23 cellular contexts compared by ENCODE assay signal in the genomic region with DNA sequence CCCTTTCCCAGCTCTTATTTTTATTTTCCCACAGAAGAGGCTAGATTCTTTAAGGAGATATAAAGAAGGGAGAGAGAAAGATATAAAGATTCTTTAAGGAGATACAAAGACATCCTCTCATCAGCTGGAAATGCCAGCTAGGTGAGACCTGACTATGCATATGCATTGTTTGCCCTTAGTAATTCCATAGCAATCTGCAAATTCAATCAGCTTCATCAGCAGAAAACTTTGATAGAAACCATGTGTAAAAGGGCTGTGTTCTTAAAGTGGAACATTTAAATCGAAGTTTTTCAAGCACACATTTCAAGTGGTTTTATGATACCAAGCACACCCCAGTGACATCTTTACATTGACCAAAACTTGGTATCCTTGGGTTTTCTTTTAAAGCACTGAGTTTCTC. TPM values are rescaled to one million over a fixed set of nuclear protein-coding genes. Genes with fewer than 3 reads are reported as not detected.
DNase-seq lines count a peak whose midpoint lies in the region; TF ChIP-seq lines count a peak whose summit lies in the region.
"Had no signal": no experiment of that assay in that cellular context is flagged by ENCODE, and none has a peak within 500 bp of the region (broad histone marks: within the 10 kb centered on the region; RNA-seq: fewer than 3 reads in every experiment).

No MANE protein-coding gene starts in this region.

- intact Hi-C loops in tibial artery (cut with DNase I; ENCODE audit: low total_unique reads): loop anchor here (5.0 kb wide), 1 partner anchor 36 kb away; no protein-coding TSS in a partner anchor

- no peaks in the 10 kb centered on the region for H3K36me3 ChIP-seq in SK-N-SH (replicated peaks in 1 of 2; ENCODE audit: control insufficient read depth in 1 of 2, insufficient read depth in 2 of 2, low read length in 1 of 2)
- no peaks in the 10 kb centered on the region for H3K36me3 ChIP-seq in tibial artery

- H3K4me3 ChIP-seq in SK-N-SH (ENCODE audit: low read depth in 2 of 2, low read length in 1 of 2) (no peak overlapping the region), coronary artery (no peak overlapping the region), tibial artery (no peak overlapping the region)
- H3K4me3 ChIP-seq: SK-N-MC had no signal

- H3K79me2 ChIP-seq in SK-N-SH (ENCODE audit: insufficient read depth): no peaks in the 10 kb centered on the region

- no peak for TF ChIP-seq EP300 in SK-N-SH (IDR thresholded peaks at IDR 0.05; ENCODE audit: borderline replicate concordance in 1 of 2, low read depth in 1 of 2, low read length in 1 of 2)

- DNase-seq in SK-N-SH (no peak), coronary artery (ENCODE audit: low spot score) (no peak), osteocyte (ENCODE audit: extremely low spot score, unreplicated experiment) (no peak), tibial artery (no peak), NOMO-1 treated with DMSO at 0.1 percent for 48 hours (lab: John Stamatoyannopoulos, UW; ENCODE audit: unreplicated experiment) (no peak), nucleus accumbens (lab: John Stamatoyannopoulos, UW) (no peak), NCI-H1436 treated with DMSO at 0.1 percent for 48 hours (lab: John Stamatoyannopoulos, UW) (no peak)
- DNase-seq: activated CD4-positive, alpha-beta T cell treated with anti-CD3 and anti-CD28 coated beads for 36 hours; activated naive CD4-positive, alpha-beta T cell; activated T-cell treated with anti-CD3 and anti-CD28 coated beads, Interleukin-2, amount 50 U/mL, for 24 hours; effector CD8-positive, alpha-beta T cell; foreskin keratinocyte; hippocampal formation; naive B cell; NCI-H1417 treated with DMSO at 0.1 percent for 48 hours; NCI-H446 treated with DMSO at 0.1 percent for 48 hours; NCI-H82; RPMI8226; stimulated activated CD4-positive, alpha-beta T cell treated with anti-CD3 and anti-CD28 coated beads, Interleukin-2, amount 100 ng/mL, for 48 hours; substantia nigra; T-helper 2 cell had no signal

- no peaks in the 10 kb centered on the region for H3K9me3 Mint-ChIP-seq in osteocyte (ENCODE audit: unreplicated experiment)
- H3K9me3 Mint-ChIP-seq: activated T-cell treated with anti-CD3 and anti-CD28 coated beads, Interleukin-2, amount 50 U/mL, for 24 hours; brain; naive B cell had no signal

- peaks cover 6% of the 10 kb centered on the region; the same call in 1 of the 2 replicates for H3K27me3 ChIP-seq in SK-N-SH (ENCODE audit: insufficient read depth)
- no peaks in the 10 kb centered on the region for H3K27me3 ChIP-seq in tibial artery
- H3K27me3 ChIP-seq: foreskin keratinocyte had no signal

- H3K27ac ChIP-seq in SK-N-SH (ENCODE audit: low read depth in 2 of 2, low read length in 1 of 2): peak overlapping the region in 1 of 2 experiments; percentile 80; a peak in 2 of 4 replicates
- peak overlapping the region; percentile 29 to 64 for H3K27ac ChIP-seq in coronary artery
- H3K27ac ChIP-seq in tibial artery: peak overlapping the region; percentile 77 to 81
- H3K27ac ChIP-seq: foreskin keratinocyte, SK-N-MC had no signal

- CTCF ChIA-PET in SK-N-SH (lab: Yijun Ruan, JAX): interaction anchor here (1.1 kb wide), 2 partner anchors 9 to 74 kb away, joined by 3 to 5 read pairs; no protein-coding TSS in a partner anchor

- POLR2A ChIA-PET in SK-N-SH (lab: Yijun Ruan, JAX): no interaction called here

- peaks cover 85% of the 10 kb centered on the region for H3K4me1 Mint-ChIP-seq in osteocyte (ENCODE audit: unreplicated experiment)
- H3K4me1 Mint-ChIP-seq: activated CD4-positive, alpha-beta T cell treated with anti-CD3 and anti-CD28 coated beads for 36 hours; naive B cell had no signal

- peak overlapping the region; percentile 68 for H3K4me3 Mint-ChIP-seq in osteocyte (ENCODE audit: unreplicated experiment)
- H3K4me3 Mint-ChIP-seq: activated CD4-positive, alpha-beta T cell treated with anti-CD3 and anti-CD28 coated beads for 36 hours; activated T-cell treated with anti-CD3 and anti-CD28 coated beads, Interleukin-2, amount 50 U/mL, for 24 hours; brain; naive B cell had no signal

- no peak overlapping the region for H3K4me2 ChIP-seq in SK-N-SH

- H2AFZ ChIP-seq in SK-N-SH (ENCODE audit: low read depth): no peak overlapping the region

- no peak overlapping the region for H3K9ac ChIP-seq in SK-N-SH

- no peaks in the 10 kb centered on the region for H3K9me2 ChIP-seq in SK-N-SH

- peaks cover 15% of the 10 kb centered on the region for H3K36me3 Mint-ChIP-seq in osteocyte (ENCODE audit: unreplicated experiment)
- H3K36me3 Mint-ChIP-seq: naive B cell had no signal

- H3K9me3 ChIP-seq in SK-N-SH (no peaks in the 10 kb centered on the region), tibial artery (no peaks in the 10 kb centered on the region)

- TF ChIP-seq RAD21 in SK-N-SH (IDR thresholded peaks at IDR 0.05; ENCODE audit: low read length): no peak

- no peaks in the 10 kb centered on the region for H4K20me1 ChIP-seq in SK-N-SH (ENCODE audit: insufficient read depth)

- H3K27ac Mint-ChIP-seq in osteocyte (ENCODE audit: unreplicated experiment): peak overlapping the region; percentile 92
- H3K27ac Mint-ChIP-seq: activated CD4-positive, alpha-beta T cell treated with anti-CD3 and anti-CD28 coated beads for 36 hours; activated T-cell treated with anti-CD3 and anti-CD28 coated beads, Interleukin-2, amount 50 U/mL, for 24 hours; naive B cell had no signal

- H3K4me1 ChIP-seq in SK-N-SH (ENCODE audit: control insufficient read depth in 1 of 2, insufficient read depth in 2 of 2, low read depth in 1 of 2, low read length in 1 of 2): peaks cover 11 to 23% of the 10 kb centered on the region in 2 experiments
- H3K4me1 ChIP-seq in tibial artery: peaks cover 4 to 93% (median 34%) of the 10 kb centered on the region in 4 donors
- H3K4me1 ChIP-seq: foreskin keratinocyte had no signal

- WGBS in SK-N-SH (ENCODE audit: low lambda C conversion rate): 26% methylated on average over 1 of the region's 1 CpG

- H3F3A ChIP-seq in SK-N-SH (replicated peaks; ENCODE audit: insufficient read depth): peaks cover 9% of the 10 kb centered on the region

- TF ChIP-seq CTCF in SK-N-SH (IDR thresholded peaks at IDR 0.05) (no peak), coronary artery (IDR thresholded peaks at IDR 0.05) (no peak), osteocyte (IDR thresholded peaks at IDR 0.05) (no peak), tibial artery (IDR thresholded peaks at IDR 0.05) (no peak)

- H3K27me3 Mint-ChIP-seq in osteocyte (ENCODE audit: unreplicated experiment): no peaks in the 10 kb centered on the region
- H3K27me3 Mint-ChIP-seq: activated CD4-positive, alpha-beta T cell treated with anti-CD3 and anti-CD28 coated beads for 36 hours; naive B cell had no signal

TF ChIP-seq in SK-N-SH, 30 proteins besides CTCF, POLR2A, EP300 and RAD21:
- TF ChIP-seq, protein P1, sequence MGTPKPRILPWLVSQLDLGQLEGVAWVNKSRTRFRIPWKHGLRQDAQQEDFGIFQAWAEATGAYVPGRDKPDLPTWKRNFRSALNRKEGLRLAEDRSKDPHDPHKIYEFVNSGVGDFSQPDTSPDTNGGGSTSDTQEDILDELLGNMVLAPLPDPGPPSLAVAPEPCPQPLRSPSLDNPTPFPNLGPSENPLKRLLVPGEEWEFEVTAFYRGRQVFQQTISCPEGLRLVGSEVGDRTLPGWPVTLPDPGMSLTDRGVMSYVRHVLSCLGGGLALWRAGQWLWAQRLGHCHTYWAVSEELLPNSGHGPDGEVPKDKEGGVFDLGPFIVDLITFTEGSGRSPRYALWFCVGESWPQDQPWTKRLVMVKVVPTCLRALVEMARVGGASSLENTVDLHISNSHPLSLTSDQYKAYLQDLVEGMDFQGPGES (IDR thresholded peaks at IDR 0.05; ENCODE audit: low read depth, low read length): no peak
- peak; percentile 62 for TF ChIP-seq TCF12 (IDR thresholded peaks at IDR 0.05)

RNA-seq across cellular contexts. Expression of a gene that starts 24.1 kb away (rescaled TPM):
- polyA plus RNA-seq in SK-N-SH (2012; rRNA removed): 57.8 and 71.6 TPM in 2 replicates
- 62.3 and 69.9 TPM in 2 replicates for polyA plus RNA-seq in SK-N-SH (2012; cell fraction: cytosol; rRNA removed)
- polyA plus RNA-seq in SK-N-SH (2012; cell fraction: nucleus; rRNA removed): 85.6 and 123 TPM in 2 replicates
- 1,613 and 1,725 TPM in 2 replicates for total RNA-seq in osteocyte
